18 cellular contexts compared by ENCODE assay signal in the genomic region with DNA sequence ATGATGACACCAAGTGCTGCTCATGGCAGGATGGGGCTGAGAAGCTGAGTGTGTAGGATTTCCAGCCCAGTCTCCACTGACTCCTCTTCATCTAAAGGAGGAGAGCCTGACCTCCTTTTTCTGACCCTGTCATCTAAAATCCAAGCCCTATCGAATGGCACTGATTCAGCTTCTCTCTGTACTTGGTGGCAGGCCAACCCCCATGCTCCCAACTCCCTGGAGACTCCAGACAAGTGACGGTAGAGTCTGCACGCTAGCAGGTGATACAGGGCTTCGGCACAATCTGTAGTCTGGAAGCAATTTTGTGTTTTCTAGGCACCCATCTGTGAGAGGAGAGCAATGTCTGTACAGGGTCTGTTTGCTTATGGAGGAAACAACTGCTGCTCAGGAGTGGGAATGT.
A peak's percentile ranks its signal among the peaks of the same experiment; 100 is the strongest.
DNase-seq lines count a peak whose midpoint lies in the region; ATAC-seq lines count a peak whose summit lies in the region.
"Had no signal": no experiment of that assay in that cellular context is flagged by ENCODE, and none has a peak within 500 bp of the region (broad histone marks: within the 10 kb centered on the region; RNA-seq: fewer than 3 reads in every experiment).

No MANE protein-coding gene starts in this region.

- H4K8ac ChIP-seq in neuronal stem cell (ENCODE audit: low read depth, low read length), result no peak overlapping the region

- H3K9me3 ChIP-seq in neuronal stem cell (replicated peaks in 1 of 2; ENCODE audit: control insufficient read depth in 2 of 2, insufficient read depth in 1 of 2, low read depth in 1 of 2, low read length in 2 of 2), result no peaks in the 10 kb centered on the region
- H3K9me3 ChIP-seq: SJSA1 had no signal

- H2BK120ac ChIP-seq in neuronal stem cell (ENCODE audit: low read depth, low read length), result no peak overlapping the region

- no peak overlapping the region for H2BK12ac ChIP-seq in neuronal stem cell (ENCODE audit: low read length)

- no peak overlapping the region for H3K4me2 ChIP-seq in neuronal stem cell (ENCODE audit: insufficient read depth, low read length, poor library complexity, severe bottlenecking)
- H3K4me2 ChIP-seq: PC-9 had no signal

- H2BK15ac ChIP-seq in neuronal stem cell (ENCODE audit: low read length), result no peak overlapping the region

- peak overlapping the region; percentile 33 for H2BK5ac ChIP-seq in neuronal stem cell (ENCODE audit: low read length)

- no peak overlapping the region for H3K27ac ChIP-seq in neuronal stem cell (replicated peaks; ENCODE audit: low read length)
- H3K27ac ChIP-seq: 22Rv1, PC-9, SJSA1 had no signal

- no peak overlapping the region for H3K4me3 ChIP-seq in neuronal stem cell (ENCODE audit: low read length in 2 of 2)
- H3K4me3 ChIP-seq: PC-9, SJSA1 had no signal

- H3K14ac ChIP-seq in neuronal stem cell (ENCODE audit: low read length), result no peak overlapping the region

- H2AFZ ChIP-seq in neuronal stem cell (ENCODE audit: low read length), result no peak overlapping the region
- H2AFZ ChIP-seq: PC-9 had no signal

- H4K91ac ChIP-seq in neuronal stem cell (ENCODE audit: low read depth, low read length, poor library complexity), result no peak overlapping the region

- no peak for ATAC-seq in GM21786 (IDR thresholded peaks at IDR 0.05; ENCODE audit: unreplicated experiment)
- ATAC-seq in GM19395 (IDR thresholded peaks at IDR 0.05; ENCODE audit: unreplicated experiment), result no peak
- ATAC-seq in HG03025 (IDR thresholded peaks at IDR 0.05; ENCODE audit: low FRiP score, unreplicated experiment), result no peak
- ATAC-seq: CD8-positive, alpha-beta T cell had no signal

- no peaks in the 10 kb centered on the region for H3K79me1 ChIP-seq in neuronal stem cell (ENCODE audit: low read depth, low read length)

- no peak overlapping the region for H3K9ac ChIP-seq in neuronal stem cell (ENCODE audit: low read depth, low read length, poor library complexity)

- H3K4me1 ChIP-seq in neuronal stem cell (ENCODE audit: control insufficient read depth in 2 of 2, insufficient read depth in 1 of 2, low read depth in 1 of 2, low read length in 2 of 2), result peaks cover 0 to 10% of the 10 kb centered on the region in 2 donors
- H3K4me1 ChIP-seq: SJSA1 had no signal

- no peaks in the 10 kb centered on the region for H3K36me3 ChIP-seq in neuronal stem cell (replicated peaks in 1 of 2; ENCODE audit: control insufficient read depth in 2 of 2, insufficient read depth in 2 of 2, low read length in 2 of 2)
- H3K36me3 ChIP-seq: SJSA1 had no signal

- no peak overlapping the region for H3K23ac ChIP-seq in neuronal stem cell (ENCODE audit: low read depth, low read length, poor library complexity)

- no peaks in the 10 kb centered on the region for H3K27me3 ChIP-seq in neuronal stem cell (ENCODE audit: control insufficient read depth in 3 of 3, insufficient read depth in 3 of 3, low read depth in 1 of 3, low read length in 3 of 3)
- H3K27me3 ChIP-seq: SJSA1 had no signal

- no peak overlapping the region for H2AK5ac ChIP-seq in neuronal stem cell (ENCODE audit: low read depth, low read length)

- no peak overlapping the region for H3K4ac ChIP-seq in neuronal stem cell (ENCODE audit: low read length)

- DNase-seq in DMS79 treated with DMSO at 0.1 percent for 48 hours (lab: John Stamatoyannopoulos, UW) (peak; percentile 29), DMS79 (lab: John Stamatoyannopoulos, UW) (no peak), NCI-H1092 (lab: John Stamatoyannopoulos, UW) (peak; percentile 67), NCI-H2107 (lab: John Stamatoyannopoulos, UW) (peak; percentile 86), neuronal stem cell (ENCODE audit: low spot score) (no peak)
- DNase-seq: CD8-positive, alpha-beta T cell; GF-D8; HFFc6; Kasumi-1; NCI-H1930; NCI-H446 treated with DMSO at 0.1 percent for 48 hours; NCI-H748 treated with DMSO at 0.1 percent for 48 hours; PC-9 had no signal

- H3K18ac ChIP-seq in neuronal stem cell (ENCODE audit: low read length), result no peak overlapping the region

- no CpG with 5 or more reads among the region's 4 CpGs for WGBS in neuronal stem cell (ENCODE audit: extremely low coverage in 2 of 2, insufficient read length in 2 of 2, insufficient replicate concordance in 1 of 2), 2 donors

Comparison
In these comparisons a context has a peak if more than half of its experiments do, and no peak if none do; other contexts are left out.
1. DNase-seq: peak in DMS79 treated with DMSO at 0.1 percent for 48 hours (single experiment), NCI-H1092 (single experiment) and NCI-H2107 (single experiment); none in DMS79 (single experiment) and neuronal stem cell (single experiment).